8 cellular contexts compared by ENCODE assay signal in the genomic region with DNA sequence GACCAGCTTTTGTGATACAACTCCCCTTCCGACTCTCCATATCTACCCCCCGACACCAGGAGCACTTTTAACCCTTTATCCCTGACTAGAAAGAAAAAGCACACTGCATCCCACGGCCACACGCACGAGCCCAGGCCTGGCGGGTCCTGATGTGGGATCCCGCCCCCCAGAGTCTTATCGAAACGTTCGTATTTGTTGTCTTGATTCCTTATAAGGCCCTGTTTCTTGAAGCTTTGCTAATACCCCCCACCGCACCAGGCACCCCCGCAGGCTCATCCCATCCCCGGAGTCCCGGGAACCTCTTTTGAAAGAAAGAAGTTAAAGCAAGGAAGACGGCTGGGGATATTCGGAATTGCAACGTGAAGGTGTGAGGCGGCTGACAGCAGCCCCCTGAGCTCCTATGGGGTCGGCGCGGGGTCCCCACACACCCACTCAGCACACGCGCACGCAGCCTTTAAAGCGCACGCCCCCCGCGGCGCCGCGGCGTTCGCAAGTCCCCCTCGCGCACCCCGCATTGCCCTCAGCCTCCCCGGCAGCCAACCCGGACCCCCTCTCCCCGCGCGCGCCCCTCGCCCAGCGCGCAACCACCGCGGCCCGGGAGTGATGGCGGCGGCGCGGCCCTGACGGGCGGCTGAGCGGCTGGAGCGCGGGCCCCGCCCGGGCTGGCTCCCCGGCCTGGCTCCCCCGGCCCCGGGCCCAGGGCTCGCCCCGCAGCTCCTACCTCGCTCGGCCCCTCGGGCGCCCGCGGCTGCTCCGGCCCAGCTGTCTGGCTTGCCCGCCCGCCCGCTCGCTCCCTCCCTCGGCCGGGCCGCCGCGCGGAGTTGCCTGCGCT. TPM values are rescaled to one million over a fixed set of nuclear protein-coding genes. Genes with fewer than 3 reads are reported as not detected.
DNase-seq lines count a peak whose midpoint lies in the region; ATAC-seq and TF ChIP-seq lines count a peak whose summit lies in the region.

No MANE protein-coding gene starts in this region.

- H3K27me3 ChIP-seq in WERI-Rb-1 (ENCODE audit: insufficient read depth, low read depth, severe bottlenecking): no peaks in the 10 kb centered on the region

- H3K4me3 ChIP-seq in WERI-Rb-1 (ENCODE audit: low read depth, low read length): peak overlapping the region; percentile 82

- peaks cover 66% of the 10 kb centered on the region for H3K4me1 Mint-ChIP-seq in stimulated activated naive CD8-positive, alpha-beta T cell treated with anti-CD3 and anti-CD28 coated beads, Interleukin-15, amount 100 ng/mL, for 72 hours

- no peaks in the 10 kb centered on the region for H3K9me3 ChIP-seq in WERI-Rb-1 (ENCODE audit: severe bottlenecking)

- peak overlapping the region; percentile 67 for H3K27ac ChIP-seq in WERI-Rb-1

- DNase-seq in SIG-M5 treated with dmso at 0.1 percent for 504 hours (lab: John Stamatoyannopoulos, UW; ENCODE audit: unreplicated experiment) (peak; percentile 34), SIG-M5 (lab: John Stamatoyannopoulos, UW) (no peak), WERI-Rb-1 (peak; percentile 38), dermis blood vessel endothelial cell (peak; percentile 50), mesenteric fat pad (ENCODE audit: low spot score) (peak; percentile 85), GM19238 (ENCODE audit: insufficient read length, low spot score) (no peak)
- peak in 1 of 2 donors; percentile 30 for DNase-seq in stimulated activated naive CD8-positive, alpha-beta T cell treated with anti-CD3 and anti-CD28 coated beads, Interleukin-15, amount 100 ng/mL, for 72 hours

- peak; percentile 34 for ATAC-seq in HG03460 (IDR thresholded peaks at IDR 0.05; ENCODE audit: unreplicated experiment)
- ATAC-seq in stimulated activated naive CD8-positive, alpha-beta T cell treated with anti-CD3 and anti-CD28 coated beads, Interleukin-15, amount 100 ng/mL, for 72 hours: peak; percentile 72

- peak overlapping the region; percentile 95 to 97 for H3K27ac Mint-ChIP-seq in stimulated activated naive CD8-positive, alpha-beta T cell treated with anti-CD3 and anti-CD28 coated beads, Interleukin-15, amount 100 ng/mL, for 72 hours

- no peaks in the 10 kb centered on the region for H3K27me3 Mint-ChIP-seq in stimulated activated naive CD8-positive, alpha-beta T cell treated with anti-CD3 and anti-CD28 coated beads, Interleukin-15, amount 100 ng/mL, for 72 hours

- H3K4me3 Mint-ChIP-seq in stimulated activated naive CD8-positive, alpha-beta T cell treated with anti-CD3 and anti-CD28 coated beads, Interleukin-15, amount 100 ng/mL, for 72 hours: peak overlapping the region; percentile 86 to 99

- no peak for TF ChIP-seq CTCF in WERI-Rb-1 (IDR thresholded peaks at IDR 0.05; ENCODE audit: low read depth, low read length)

- no peaks in the 10 kb centered on the region for H3K36me3 ChIP-seq in WERI-Rb-1

- H3K9me3 Mint-ChIP-seq in stimulated activated naive CD8-positive, alpha-beta T cell treated with anti-CD3 and anti-CD28 coated beads, Interleukin-15, amount 100 ng/mL, for 72 hours: no peaks in the 10 kb centered on the region

RNA-seq across cellular contexts. Expression of a gene that starts 0.4 kb away (rescaled TPM):
- total RNA-seq in dermis blood vessel endothelial cell (46.3 and 46.8 TPM in 2 replicates), mesenteric fat pad (106 TPM)

RNA-seq across cellular contexts. Expression of a gene that starts 12.6 kb away (rescaled TPM):
- total RNA-seq in dermis blood vessel endothelial cell: 51.4 and 60.2 TPM in 2 replicates
- 130 TPM for total RNA-seq in mesenteric fat pad

Comparison
In these comparisons a context has a peak if more than half of its experiments do, and no peak if none do; other contexts are left out.
1. DNase-seq: peak in SIG-M5 treated with dmso at 0.1 percent for 504 hours (single experiment), WERI-Rb-1 (single experiment), dermis blood vessel endothelial cell (single experiment) and mesenteric fat pad (single experiment); none in SIG-M5 (single experiment) and GM19238 (single experiment).